In the genomic region with DNA sequence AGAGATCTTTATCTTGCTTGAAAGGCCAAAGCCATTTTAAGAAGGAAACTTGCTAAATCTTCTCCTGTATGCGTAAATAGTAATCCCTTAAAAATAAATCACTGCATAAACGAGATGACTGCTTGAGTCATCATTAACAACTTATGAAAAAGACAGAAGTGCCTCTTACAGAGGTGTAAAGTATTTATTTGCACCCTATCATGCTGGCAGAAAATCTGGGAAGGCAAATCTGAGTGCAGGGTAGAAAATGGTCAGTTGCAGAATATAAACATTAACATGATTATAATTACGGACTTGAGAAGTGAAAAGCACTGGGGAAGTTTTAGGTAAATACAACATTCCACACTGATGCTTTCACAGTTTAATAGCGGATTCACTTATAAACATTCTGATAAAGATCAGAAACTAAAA, we compare ENCODE assay signal across 14 cellular contexts.
"Had no signal": no experiment of that assay in that cellular context is flagged by ENCODE, and none has a peak within 500 bp of the region (broad histone marks: within the 10 kb centered on the region; RNA-seq: fewer than 3 reads in every experiment).

No MANE protein-coding gene starts in this region.

- H3K36me3 ChIP-seq: brain microvascular endothelial cell had no signal

- H3K27me3 ChIP-seq: brain microvascular endothelial cell, tibial nerve had no signal

- H3K27ac ChIP-seq: brain microvascular endothelial cell, tibial nerve had no signal

- H3K4me3 ChIP-seq: tibial nerve had no signal

- DNase-seq: activated CD4-positive, alpha-beta T cell treated with anti-CD3 and anti-CD28 coated beads, Interleukin-2, amount 10 ng/mL, durations not matched to agents 7 days and 5 days; activated CD8-positive, alpha-beta memory T cell treated with anti-CD3 and anti-CD28 coated beads, Interleukin-2, amount 50 U/mL, for 48 hours; activated gamma-delta T cell; activated T-cell treated with anti-CD3 and anti-CD28 coated beads, Interleukin-2, amount 50 U/mL, for 72 hours; brain microvascular endothelial cell; cortex of kidney; effector CD8-positive, alpha-beta T cell; islet precursor cell; mammary epithelial cell; naive B cell; retina; stimulated activated CD4-positive, alpha-beta T cell treated with anti-CD3 and anti-CD28 coated beads, Interleukin-4, amount 100 ng/mL, for 1 hour; stimulated activated naive CD4-positive, alpha-beta T cell had no signal

- H3K9me3 ChIP-seq: tibial nerve had no signal
